Comparison of ENCODE assay signal across 1 cellular context in the genomic region with DNA sequence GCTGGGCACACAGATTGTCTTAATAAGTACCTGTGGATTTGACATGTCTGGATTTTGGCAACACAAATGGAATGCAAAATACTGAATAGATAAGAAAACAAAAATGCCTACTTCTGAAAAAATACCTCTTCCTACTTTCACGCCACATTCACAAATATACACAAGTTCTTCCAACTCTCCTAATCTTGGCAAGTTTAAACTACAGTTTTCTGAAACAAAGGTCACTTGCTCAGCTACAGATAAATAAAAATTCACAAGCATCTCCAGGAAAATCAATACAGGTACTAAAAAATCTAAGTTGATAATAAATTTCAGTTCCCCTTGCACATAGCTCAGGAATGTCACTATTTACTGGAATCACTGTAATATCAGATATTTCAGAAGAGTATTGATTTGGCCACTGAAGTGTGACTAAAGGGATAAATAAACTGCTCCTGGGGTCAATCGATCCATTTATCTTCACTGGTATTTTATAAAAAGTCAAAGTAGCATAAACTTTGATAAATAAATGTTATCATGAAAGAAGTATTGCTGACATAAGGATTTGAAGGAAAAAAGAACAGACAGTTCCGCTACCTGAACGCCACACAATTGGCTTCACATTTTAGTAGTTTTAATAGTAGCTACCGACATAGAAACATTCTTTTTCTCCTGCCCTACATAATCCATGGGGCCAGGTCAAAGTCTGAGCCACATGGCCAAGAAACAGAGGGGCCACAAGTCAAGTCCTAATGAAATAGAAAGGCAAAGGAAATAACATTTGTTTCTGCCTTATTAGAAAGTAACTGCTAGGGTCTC.
TF ChIP-seq lines count a peak whose summit lies in the region.

No MANE protein-coding gene starts in this region.

TF ChIP-seq in IMR-90, 13 proteins besides CTCF, POLR2A, EP300 and RAD21 (continued from another document):
- TF ChIP-seq, protein P1, sequence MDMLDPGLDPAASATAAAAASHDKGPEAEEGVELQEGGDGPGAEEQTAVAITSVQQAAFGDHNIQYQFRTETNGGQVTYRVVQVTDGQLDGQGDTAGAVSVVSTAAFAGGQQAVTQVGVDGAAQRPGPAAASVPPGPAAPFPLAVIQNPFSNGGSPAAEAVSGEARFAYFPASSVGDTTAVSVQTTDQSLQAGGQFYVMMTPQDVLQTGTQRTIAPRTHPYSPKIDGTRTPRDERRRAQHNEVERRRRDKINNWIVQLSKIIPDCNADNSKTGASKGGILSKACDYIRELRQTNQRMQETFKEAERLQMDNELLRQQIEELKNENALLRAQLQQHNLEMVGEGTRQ (IDR thresholded peaks at IDR 0.05; ENCODE audit: low read depth, low read length) = no peak
- no peak for TF ChIP-seq MAZ (IDR thresholded peaks at IDR 0.05; ENCODE audit: borderline replicate concordance, low read depth, low read length)
- no peak for TF ChIP-seq FOS (IDR thresholded peaks at IDR 0.05; ENCODE audit: low read depth, low read length)
- no peak for TF ChIP-seq MAFK (IDR thresholded peaks at IDR 0.05; ENCODE audit: low read depth, low read length)
- no peak for TF ChIP-seq NFE2L2 (IDR thresholded peaks at IDR 0.05; ENCODE audit: low read depth, low read length)
- no peak for TF ChIP-seq CEBPB (IDR thresholded peaks at IDR 0.05; ENCODE audit: low read depth, low read length)
- no peak for TF ChIP-seq RCOR1 (IDR thresholded peaks at IDR 0.05; ENCODE audit: insufficient replicate concordance, low read length)
- no peak for TF ChIP-seq BHLHE40 (IDR thresholded peaks at IDR 0.05; ENCODE audit: low read depth, low read length)
- TF ChIP-seq MXI1 (IDR thresholded peaks at IDR 0.05; ENCODE audit: borderline replicate concordance, low read depth, low read length) = no peak
- no peak for TF ChIP-seq CHD1 (IDR thresholded peaks at IDR 0.05; ENCODE audit: low read depth, low read length)
